8 cellular contexts compared by ENCODE assay signal in the genomic region with DNA sequence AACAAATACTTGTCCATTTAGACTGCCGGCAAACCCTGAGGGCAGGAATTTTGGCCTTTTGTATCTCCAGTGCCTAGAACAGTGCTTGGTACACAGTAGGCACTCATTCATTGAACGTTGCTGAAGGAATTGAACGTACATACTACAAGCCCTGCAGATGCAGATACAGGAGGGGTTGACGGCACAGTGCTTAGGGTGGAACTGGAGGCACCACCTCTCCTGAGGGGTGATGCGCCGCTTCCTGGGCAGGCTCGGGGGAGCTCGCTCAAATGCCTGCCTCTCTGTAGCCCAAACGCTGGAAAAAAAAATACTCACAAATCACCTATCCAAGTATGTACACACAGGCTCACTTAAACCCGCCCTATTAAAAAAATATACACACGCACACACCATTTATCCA. TPM values are rescaled to one million over a fixed set of nuclear protein-coding genes. Genes with fewer than 3 reads are reported as not detected.
DNase-seq lines count a peak whose midpoint lies in the region; ATAC-seq, FAIRE-seq and TF ChIP-seq lines count a peak whose summit lies in the region.

No MANE protein-coding gene starts in this region.

- TF ChIP-seq CTCF in CD14-positive monocyte (IDR thresholded peaks at IDR 0.05) (no peak), RWPE2 (IDR thresholded peaks at IDR 0.05; ENCODE audit: poor library complexity, severe bottlenecking) (no peak), left lung (IDR thresholded peaks at IDR 0.05) (no peak), suprapubic skin (IDR thresholded peaks at IDR 0.05) (no peak)

- peak overlapping the region; percentile 63 for H3K27ac ChIP-seq in RWPE2 (ENCODE audit: poor library complexity, severe bottlenecking)
- H3K27ac ChIP-seq in left lung, result no peak overlapping the region
- no peak overlapping the region for H3K27ac ChIP-seq in suprapubic skin

- peaks cover 16% of the 10 kb centered on the region for H3K36me3 ChIP-seq in RWPE2 (ENCODE audit: low read depth)
- no peaks in the 10 kb centered on the region for H3K36me3 ChIP-seq in left lung
- H3K36me3 ChIP-seq in suprapubic skin, result peaks cover 2% of the 10 kb centered on the region

- H3K27me3 ChIP-seq in RWPE2 (ENCODE audit: insufficient read depth, poor library complexity, severe bottlenecking), result no peaks in the 10 kb centered on the region
- no peaks in the 10 kb centered on the region for H3K27me3 ChIP-seq in left lung
- H3K27me3 ChIP-seq in suprapubic skin, result no peaks in the 10 kb centered on the region

- H3K9me3 ChIP-seq in RWPE2 (ENCODE audit: severe bottlenecking) (no peaks in the 10 kb centered on the region), left lung (no peaks in the 10 kb centered on the region), suprapubic skin (no peaks in the 10 kb centered on the region)

- H3K4me1 ChIP-seq in RWPE2 (ENCODE audit: insufficient read depth, poor library complexity, severe bottlenecking) (no peaks in the 10 kb centered on the region), left lung (peaks cover 0 to 19% of the 10 kb centered on the region in 2 donors), suprapubic skin (peaks cover 20% of the 10 kb centered on the region)

- peak; percentile 23 for FAIRE-seq in GM19239 (lab: Jason Lieb, UNC)

- WGBS in suprapubic skin, result 26% methylated on average over 11 of the region's 11 CpGs

- intact Hi-C loops in CD14-positive monocyte (cut with micrococcal nuclease), result loop anchor here (5.0 to 10.0 kb wide), 2 partner anchors 242 to 459 kb away; a partner anchor contains a TSS
- intact Hi-C loops in left lung (cut with DNase I), result no loop called here

- H3K9me3 Mint-ChIP-seq in CD14-positive monocyte, result peaks cover 0 to 2% (median 0%) of the 10 kb centered on the region in 7 donors

- DNase-seq in CD14-positive monocyte (ENCODE audit: low spot score), result no peak
- peak; percentile 7 for DNase-seq in GM19239 (ENCODE audit: insufficient read length, low spot score)
- no peak for DNase-seq in RWPE2 (ENCODE audit: low spot score)
- DNase-seq in cerebellum (ENCODE audit: low spot score), result peak; percentile 26
- peak in 1 of 2 donors; percentile 59 for DNase-seq in left lung
- no peak for DNase-seq in suprapubic skin (ENCODE audit: low spot score in 2 of 2)
- no peak for DNase-seq in DMS79 (lab: John Stamatoyannopoulos, UW)

- ATAC-seq in HG03280 (IDR thresholded peaks at IDR 0.05; ENCODE audit: unreplicated experiment), result peak; percentile 34
- peak; percentile 61 for ATAC-seq in RWPE2 (ENCODE audit: low read depth)
- ATAC-seq in left lung, result peak; percentile 63

- peaks cover 30% of the 10 kb centered on the region for H3K4me1 Mint-ChIP-seq in CD14-positive monocyte

- H3K4me3 ChIP-seq in RWPE2 (ENCODE audit: severe bottlenecking) (peak overlapping the region; percentile 51), left lung (peak overlapping the region; percentile 71 to 79), suprapubic skin (peak overlapping the region; percentile 94)

- no peak for TF ChIP-seq EP300 in suprapubic skin (IDR thresholded peaks at IDR 0.05)

- no peak for TF ChIP-seq POLR2A in suprapubic skin (IDR thresholded peaks at IDR 0.05)

- peak overlapping the region in 3 of 7 donors; percentile 79 to 93 (median 83) for H3K27ac Mint-ChIP-seq in CD14-positive monocyte

- peak overlapping the region; percentile 94 for H3K4me3 Mint-ChIP-seq in CD14-positive monocyte

- H3K36me3 Mint-ChIP-seq in CD14-positive monocyte, result peaks cover 11 to 13% of the 10 kb centered on the region in 2 donors

- no peaks in the 10 kb centered on the region for H3K27me3 Mint-ChIP-seq in CD14-positive monocyte (ENCODE audit: low read depth in 3 of 3)

RNA-seq across cellular contexts. Expression of a gene that starts 0.6 kb away (rescaled TPM):
- polyA plus RNA-seq in CD14-positive monocyte, result 10 to 100 TPM; 61.2 to 86.1 TPM
- total RNA-seq in cerebellum (30.6 TPM), left lung (10 to 100 TPM; 30.8 to 33.6 TPM), suprapubic skin (10 to 100 TPM; 18.4 to 50.6 (median 22.7) TPM)

RNA-seq across cellular contexts. Expression of a gene that starts 52.0 kb away (rescaled TPM):
- polyA plus RNA-seq in CD14-positive monocyte, result not detected
- total RNA-seq in cerebellum (not detected), left lung (not detected), suprapubic skin (not detected)

Comparison
In these comparisons a context has a peak if more than half of its experiments do, and no peak if none do; other contexts are left out.
1. DNase-seq: peak in GM19239 (single experiment) and cerebellum (single experiment); none in CD14-positive monocyte (single experiment), RWPE2 (single experiment), suprapubic skin (0 of 2) and DMS79 (single experiment).
2. intact Hi-C loops: an anchor here in CD14-positive monocyte (5.0 to 10.0 kb wide); none called in left lung.
3. Peak in every context shown above with its lines, with median percentiles within 50 percentile points of each other: ATAC-seq and H3K4me3 ChIP-seq.